In genomic region chr12:119181944-119182343, GRCh38 we compare ENCODE assay signal across 18 cellular contexts. TPM values are rescaled to one million over a fixed set of nuclear protein-coding genes. Genes with fewer than 3 reads are reported as not detected.
DNase-seq lines count a peak whose midpoint lies in the region; ATAC-seq and TF ChIP-seq lines count a peak whose summit lies in the region.
"Had no signal": no experiment of that assay in that cellular context is flagged by ENCODE, and none has a peak within 500 bp of the region (broad histone marks: within the 10 kb centered on the region; RNA-seq: fewer than 3 reads in every experiment).

No MANE protein-coding gene starts in this region.

- no peak for TF ChIP-seq EP300 in transverse colon (IDR thresholded peaks at IDR 0.05; ENCODE audit: low read depth)

- peaks cover 0 to 7% (median 0%) of the 10 kb centered on the region in 3 donors for H3K36me3 ChIP-seq in esophagus squamous epithelium
- peaks cover 5 to 11% of the 10 kb centered on the region in 2 experiments for H3K36me3 ChIP-seq in trophoblast cell (ENCODE audit: control insufficient read depth in 1 of 2, insufficient read depth in 2 of 2, low read length in 2 of 2)
- no peaks in the 10 kb centered on the region for H3K36me3 ChIP-seq in transverse colon
- no peaks in the 10 kb centered on the region for H3K36me3 ChIP-seq in Karpas-422 (ENCODE audit: insufficient read depth, low read length)

- H2AK5ac ChIP-seq in trophoblast cell (ENCODE audit: low read length) = no peak overlapping the region

- DNase-seq in DMS 273 (lab: John Stamatoyannopoulos, UW; ENCODE audit: unreplicated experiment) (peak; percentile 40), DMS 273 treated with DMSO at 0.1 percent for 48 hours (lab: John Stamatoyannopoulos, UW) (no peak), esophagus squamous epithelium (lab: John Stamatoyannopoulos, UW) (no peak), trophoblast cell (peak in 1 of 2 donors; percentile 33), transverse colon (no peak), germinal center (ENCODE audit: low spot score) (no peak), Karpas-422 (no peak)
- DNase-seq: activated CD4-positive, CD25-positive, alpha-beta regulatory T cell treated with anti-CD3 and anti-CD28 coated beads, Interleukin-2, amount 50 U/mL, for 72 hours; activated naive CD4-positive, alpha-beta T cell; CD4-positive, alpha-beta memory T cell; H9; natural killer cell; NCI-H1048; stimulated activated CD4-positive, alpha-beta T cell treated with anti-CD3 and anti-CD28 coated beads, Interleukin-4, amount 100 ng/mL, for 4 hours had no signal

- peak overlapping the region; percentile 87 to 95 (median 88) for H3K27ac ChIP-seq in esophagus squamous epithelium
- no peak overlapping the region for H3K27ac ChIP-seq in trophoblast cell (ENCODE audit: low read depth, low read length)
- H3K27ac ChIP-seq in transverse colon = peak overlapping the region; percentile 88 to 95 (median 90)
- no peak overlapping the region for H3K27ac ChIP-seq in Karpas-422 (ENCODE audit: low read length)
- H3K27ac ChIP-seq: 22Rv1 had no signal

- H3K4ac ChIP-seq in trophoblast cell (ENCODE audit: low read depth, low read length) = peak overlapping the region; percentile 76

- peak overlapping the region; percentile 45 to 76 (median 66) for H3K4me3 ChIP-seq in esophagus squamous epithelium
- no peak overlapping the region for H3K4me3 ChIP-seq in trophoblast cell (ENCODE audit: low read depth, low read length)
- peak overlapping the region; percentile 23 to 57 (median 46) for H3K4me3 ChIP-seq in transverse colon
- H3K4me3 ChIP-seq in Karpas-422 (ENCODE audit: low read length) = no peak overlapping the region

- H3K9ac ChIP-seq in trophoblast cell (ENCODE audit: low read length) (no peak overlapping the region), Karpas-422 (ENCODE audit: low read length) (no peak overlapping the region)

- ATAC-seq in GM21717 (IDR thresholded peaks at IDR 0.05; ENCODE audit: unreplicated experiment) = no peak
- ATAC-seq: HepG2, natural killer cell had no signal

- H3K4me2 ChIP-seq in trophoblast cell (ENCODE audit: low read length) (peak overlapping the region; percentile 39), Karpas-422 (ENCODE audit: low read depth, low read length, poor library complexity, severe bottlenecking) (no peak overlapping the region)

- no peak for TF ChIP-seq POLR2A in esophagus squamous epithelium (IDR thresholded peaks at IDR 0.05)
- TF ChIP-seq POLR2A in transverse colon (IDR thresholded peaks at IDR 0.05) = no peak

- peak overlapping the region; percentile 51 for H4K91ac ChIP-seq in trophoblast cell (ENCODE audit: low read depth, low read length)

- no peaks in the 10 kb centered on the region for H3K9me3 ChIP-seq in esophagus squamous epithelium
- H3K9me3 ChIP-seq in trophoblast cell (ENCODE audit: insufficient read depth, low read depth, low read length) = no peaks in the 10 kb centered on the region
- no peaks in the 10 kb centered on the region for H3K9me3 ChIP-seq in transverse colon
- H3K9me3 ChIP-seq in Karpas-422 (ENCODE audit: low read length) = no peaks in the 10 kb centered on the region

- intact Hi-C loops in esophagus squamous epithelium (cut with DNase I) (no loop called here), transverse colon (cut with DNase I; ENCODE audit: low total_unique reads) (no loop called here)

- H3K79me1 ChIP-seq in trophoblast cell (ENCODE audit: low read length) = peaks cover 30% of the 10 kb centered on the region

- WGBS in esophagus squamous epithelium, 2 donors = 35 to 47% methylated on average over 3 of the region's 3 CpGs
- no CpG with 5 or more reads among the region's 3 CpGs for WGBS in trophoblast cell (ENCODE audit: extremely low coverage, insufficient coverage, insufficient read length)
- 58 to 65% methylated on average over 2 to 3 of the region's 3 CpGs for WGBS in transverse colon (ENCODE audit: low coverage in 1 of 2), 2 donors

- H2AFZ ChIP-seq in trophoblast cell (ENCODE audit: insufficient read depth, low read length, poor library complexity) = no peak overlapping the region
- H2AFZ ChIP-seq in Karpas-422 (ENCODE audit: low read length) = no peak overlapping the region

- TF ChIP-seq CTCF in esophagus squamous epithelium (IDR thresholded peaks at IDR 0.05) = no peak
- no peak for TF ChIP-seq CTCF in transverse colon (IDR thresholded peaks at IDR 0.05)

- H3K4me1 ChIP-seq in esophagus squamous epithelium = peaks cover 22 to 91% (median 40%) of the 10 kb centered on the region in 3 donors
- H3K4me1 ChIP-seq in trophoblast cell (ENCODE audit: control insufficient read depth in 1 of 2, insufficient read depth in 2 of 2, low read length in 2 of 2) = peaks cover 15 to 21% of the 10 kb centered on the region in 2 experiments
- H3K4me1 ChIP-seq in transverse colon = peaks cover 0 to 12% (median 0%) of the 10 kb centered on the region in 4 donors
- no peaks in the 10 kb centered on the region for H3K4me1 ChIP-seq in Karpas-422 (ENCODE audit: low read length)

- no peak overlapping the region for H2BK120ac ChIP-seq in trophoblast cell (ENCODE audit: insufficient read depth, low read length, poor library complexity)

- no peak overlapping the region for H4K12ac ChIP-seq in trophoblast cell (ENCODE audit: low read depth, low read length)

- no peaks in the 10 kb centered on the region for H3K9me2 ChIP-seq in Karpas-422 (replicated peaks; ENCODE audit: insufficient read depth, low read length)

- no peak overlapping the region for H2BK5ac ChIP-seq in trophoblast cell (ENCODE audit: low read depth, low read length, poor library complexity)

- no peak overlapping the region for H3K18ac ChIP-seq in trophoblast cell (ENCODE audit: low read length)

- H3K27me3 ChIP-seq in esophagus squamous epithelium (no peaks in the 10 kb centered on the region), trophoblast cell (ENCODE audit: insufficient read depth, low read length) (no peaks in the 10 kb centered on the region), transverse colon (peaks cover 9% of the 10 kb centered on the region), Karpas-422 (ENCODE audit: low read length) (no peaks in the 10 kb centered on the region)

- peak overlapping the region; percentile 50 for H2BK12ac ChIP-seq in trophoblast cell (ENCODE audit: low read length)

- H4K8ac ChIP-seq in trophoblast cell (ENCODE audit: low read depth, low read length) = no peak overlapping the region

- H3K14ac ChIP-seq in trophoblast cell (ENCODE audit: low read length) = no peak overlapping the region

- H3K79me2 ChIP-seq in trophoblast cell (ENCODE audit: control insufficient read depth, insufficient read depth, low read length, poor library complexity) (peaks cover 20% of the 10 kb centered on the region), Karpas-422 (ENCODE audit: low read length) (no peaks in the 10 kb centered on the region)

- H3K23ac ChIP-seq in trophoblast cell (ENCODE audit: low read length) = no peak overlapping the region

- in situ Hi-C loops in transverse colon (cut with MboI; ENCODE audit: low pct_ligation_motif_present in 1 of 4, low pct_unique_long_range_greater_than_20kb in 1 of 4, low sequenced_read_pairs in 3 of 4) = no loop called here

- H4K20me1 ChIP-seq in Karpas-422 (ENCODE audit: insufficient read depth, low read depth, low read length) = no peaks in the 10 kb centered on the region

RNA-seq across cellular contexts. Expression of gene HSPB8, which starts 3.2 kb away (rescaled TPM):
- 10 to 100 TPM; 47.8 to 86.4 (median 72.1) TPM for total RNA-seq in esophagus squamous epithelium
- polyA plus RNA-seq in trophoblast cell (2013) = 373 and 404 TPM in 2 replicates
- total RNA-seq in transverse colon = 10 to 100 TPM; 42.7 to 59.8 (median 51.9) TPM
- total RNA-seq in Karpas-422 (2014; rRNA removed; shearing (Covaris generic); ENCODE audit: low replicate concordance) = not detected in 2 replicates
- total RNA-seq: CD4-positive, alpha-beta memory T cell; natural killer cell; T-helper 2 cell treated with Interferon-gamma antibody and Interleukin-4, amounts not matched to agents 100 ng/mL and 5 ng/mL, for 36 hours had no signal
- polyA plus RNA-seq: CD4-positive, alpha-beta memory T cell had no signal

Comparison
In these comparisons a context has a peak if more than half of its experiments do, and no peak if none do; other contexts are left out.
1. H3K27ac ChIP-seq: peak in esophagus squamous epithelium (4 of 4) and transverse colon (4 of 4); none in trophoblast cell (single experiment) and Karpas-422 (single experiment).
2. H3K4me3 ChIP-seq: peak in esophagus squamous epithelium (4 of 4) and transverse colon (4 of 4); none in trophoblast cell (single experiment) and Karpas-422 (single experiment).
3. RNA of gene HSPB8, which starts 3.2 kb away (total RNA-seq): 47.8 to 86.4 TPM in esophagus squamous epithelium and 42.7 to 59.8 TPM in transverse colon; not detected in Karpas-422; every median in the first group is over 10 times any median in the second.